1 cellular context compared by ENCODE assay signal in genomic region chr11:2275334-2276279, GRCh38.
TF ChIP-seq lines count a peak whose summit lies in the region.

No MANE protein-coding gene starts in this region.

TF ChIP-seq in H1, 55 proteins besides CTCF, POLR2A, EP300 and RAD21:
- TF ChIP-seq KDM5A (IDR thresholded peaks at IDR 0.05; ENCODE audit: low read length) (no peak), SIX5 (IDR thresholded peaks at IDR 0.05; ENCODE audit: low read depth, low read length) (no peak), CHD1 (IDR thresholded peaks at IDR 0.05; ENCODE audit: low read depth, low read length) (no peak), SIN3A (conservative IDR thresholded peaks at IDR 0.05 in 1 of 2, IDR thresholded peaks at IDR 0.05 in 1 of 2; ENCODE audit: low read depth in 1 of 2, low read length in 2 of 2) (no peak), KDM1A (IDR thresholded peaks at IDR 0.05; ENCODE audit: borderline replicate concordance, low read length) (no peak), SP2 (IDR thresholded peaks at IDR 0.05; ENCODE audit: low read length) (no peak), ATF3 (IDR thresholded peaks at IDR 0.05; ENCODE audit: insufficient read depth, low read depth, low read length) (no peak), HDAC2 (IDR thresholded peaks at IDR 0.05; ENCODE audit: borderline replicate concordance in 1 of 2, low read depth in 2 of 2, low read length in 2 of 2) (no peak)
